Comparison of ENCODE assay signal across 10 cellular contexts in genomic region chr17:76866774-76867577, GRCh38. TPM values are rescaled to one million over a fixed set of nuclear protein-coding genes. Genes with fewer than 3 reads are reported as not detected.
A peak's percentile ranks its signal among the peaks of the same experiment; 100 is the strongest.
DNase-seq lines count a peak whose midpoint lies in the region; ATAC-seq and TF ChIP-seq lines count a peak whose summit lies in the region.
"Had no signal": no experiment of that assay in that cellular context is flagged by ENCODE, and none has a peak within 500 bp of the region (broad histone marks: within the 10 kb centered on the region; RNA-seq: fewer than 3 reads in every experiment).

No MANE protein-coding gene starts in this region.

- peak; percentile 84 for DNase-seq in Caki2 (ENCODE audit: low read depth)
- peak; percentile 66 for DNase-seq in MG63
- peak; percentile 29 to 59 for DNase-seq in cardiac fibroblast (ENCODE audit: low read depth in 2 of 2)
- no peak for DNase-seq in naive thymus-derived CD8-positive, alpha-beta T cell
- no peak for DNase-seq in Peyer's patch
- no peak for DNase-seq in SKM-1 treated with dmso at 0.1 percent for 144 hours (lab: John Stamatoyannopoulos, UW; ENCODE audit: unreplicated experiment)

- ATAC-seq in naive thymus-derived CD8-positive, alpha-beta T cell: no peak
- ATAC-seq in GM21717 (IDR thresholded peaks at IDR 0.05; ENCODE audit: unreplicated experiment): no peak
- ATAC-seq in GM18868 (IDR thresholded peaks at IDR 0.05; ENCODE audit: unreplicated experiment): no peak

- H3K9me3 ChIP-seq in MG63 (no peaks in the 10 kb centered on the region), Peyer's patch (no peaks in the 10 kb centered on the region)

- peaks cover 5 to 25% (median 17%) of the 10 kb centered on the region in 5 donors for H3K27me3 Mint-ChIP-seq in naive thymus-derived CD8-positive, alpha-beta T cell

- H3K4me1 Mint-ChIP-seq in naive thymus-derived CD8-positive, alpha-beta T cell: peaks cover 4 to 10% (median 8%) of the 10 kb centered on the region in 4 donors

- H3K36me3 ChIP-seq in MG63 (no peaks in the 10 kb centered on the region), Peyer's patch (no peaks in the 10 kb centered on the region)

- peaks cover 0 to 20% (median 10%) of the 10 kb centered on the region in 4 donors for H3K4me1 ChIP-seq in Peyer's patch

- H3K4me3 Mint-ChIP-seq in naive thymus-derived CD8-positive, alpha-beta T cell: peak overlapping the region in 9 of 10 donors; percentile 5 to 82 (median 48)

- POLR2A ChIA-PET in naive thymus-derived CD8-positive, alpha-beta T cell (lab: Charles Lee): interaction anchor here (1.5 kb wide), 1 partner anchor 189 kb away, joined by 8 read pairs; no protein-coding TSS in a partner anchor

- H3K27ac ChIP-seq in Peyer's patch: no peak overlapping the region
- H3K27ac ChIP-seq: skin epidermis had no signal

- H3K4me3 ChIP-seq in MG63 (no peak overlapping the region), cardiac fibroblast (replicated peaks in 1 of 2; ENCODE audit: low read depth in 2 of 2, low read length in 2 of 2) (no peak overlapping the region), Peyer's patch (no peak overlapping the region)

- H3K27ac Mint-ChIP-seq in naive thymus-derived CD8-positive, alpha-beta T cell: peak overlapping the region in 2 of 10 donors; percentile 49 to 68
- H3K27ac Mint-ChIP-seq: stimulated activated naive CD8-positive, alpha-beta T cell treated with anti-CD3 and anti-CD28 coated beads, Interleukin-15, Interleukin-2, amounts not matched to agents 100 ng/mL and 50 ng/mL, for 24 hours had no signal

- TF ChIP-seq POLR2A in Peyer's patch (IDR thresholded peaks at IDR 0.05): no peak

- peaks cover 0 to 2% (median 0%) of the 10 kb centered on the region in 3 donors for H3K36me3 Mint-ChIP-seq in naive thymus-derived CD8-positive, alpha-beta T cell

- no peak for TF ChIP-seq CTCF in cardiac fibroblast (IDR thresholded peaks at IDR 0.05; ENCODE audit: low read depth, low read length)
- no peak for TF ChIP-seq CTCF in Peyer's patch (IDR thresholded peaks at IDR 0.05)

- H3K9me3 Mint-ChIP-seq in naive thymus-derived CD8-positive, alpha-beta T cell: no peaks in the 10 kb centered on the region
- H3K9me3 Mint-ChIP-seq: stimulated activated naive CD8-positive, alpha-beta T cell treated with anti-CD3 and anti-CD28 coated beads, Interleukin-15, Interleukin-2, amounts not matched to agents 100 ng/mL and 50 ng/mL, for 24 hours had no signal

- in situ Hi-C loops in Caki2 (cut with HindIII; ENCODE audit: low pct_unique_long_range_greater_than_20kb, low sequenced_read_pairs): no loop called here

- H3K27me3 ChIP-seq in MG63: no peaks in the 10 kb centered on the region
- peaks cover 0 to 22% of the 10 kb centered on the region in 2 donors for H3K27me3 ChIP-seq in Peyer's patch

RNA-seq across cellular contexts. Expression of gene MGAT5B, which starts 1.2 kb away (rescaled TPM):
- 3.1 and 9.6 TPM in 2 replicates for total RNA-seq in Caki2 (2014; rRNA removed; shearing (Covaris generic); ENCODE audit: low replicate concordance)
- total RNA-seq in MG63 (2014; rRNA removed; shearing (Covaris generic); ENCODE audit: low replicate concordance): 2.4 and 3.3 TPM in 2 replicates
- total RNA-seq in naive thymus-derived CD8-positive, alpha-beta T cell: 1 to 10 TPM; 1.7 to 2.0 TPM
- not detected for polyA plus RNA-seq in naive thymus-derived CD8-positive, alpha-beta T cell
- total RNA-seq in Peyer's patch: 1 to 10 TPM in 1 of 4 donors, under 1 TPM in 2, not detected in 1; 0.27 to 6.6 (median 0.47) TPM

Comparison
In these comparisons a context has a peak if more than half of its experiments do, and no peak if none do; other contexts are left out.
1. DNase-seq: peak in Caki2 (single experiment), MG63 (single experiment) and cardiac fibroblast (2 of 2); none in naive thymus-derived CD8-positive, alpha-beta T cell (0 of 10), Peyer's patch (0 of 3) and SKM-1 treated with dmso at 0.1 percent for 144 hours (single experiment).